ENCODE assay signal across 8 cellular contexts in genomic region chr11:6418958-6419611, GRCh38. TPM values are rescaled to one million over a fixed set of nuclear protein-coding genes. Genes with fewer than 3 reads are reported as not detected.
DNase-seq lines count a peak whose midpoint lies in the region; ATAC-seq, FAIRE-seq and TF ChIP-seq lines count a peak whose summit lies in the region.

TSS of gene APBB1 (minus strand) at chr11:6419094. CDS start at chr11:6411347, 7,747 bp downstream.

- no peak within 1 kb of the TSS for H3K27ac ChIP-seq in endothelial cell of umbilical vein (ENCODE audit: insufficient read depth, low read depth, low read length)

- POLR2A ChIA-PET in endothelial cell of umbilical vein (lab: Charles Lee): interaction anchor here (0.8 to 1.4 kb wide), 6 partner anchors 25 to 199 kb away, joined by 3 to 9 read pairs (median 4); partner anchors contain the start of genes SMPD1 and TRIM3

- DNase-seq in ELR (ENCODE audit: low read depth) (peak; percentile 69), NCI-H82 (lab: John Stamatoyannopoulos, UW) (peak; percentile 72), activated T-cell treated with anti-CD3 and anti-CD28 coated beads for 4 hours (peak; percentile 64), endothelial cell of umbilical vein (ENCODE audit: low read depth, low spot score) (peak; percentile 67), middle frontal gyrus (ENCODE audit: extremely low spot score, low spot score) (peak; percentile 56)
- DNase-seq in stimulated activated CD8-positive, alpha-beta memory T cell treated with anti-CD3 and anti-CD28 coated beads, Interleukin-15, amount 100 ng/mL, for 4 hours (ENCODE audit: low read depth in 2 of 2): peak; percentile 10 to 50

- peak within 1 kb of the TSS; percentile 66 for H3K9ac ChIP-seq in endothelial cell of umbilical vein (replicated peaks; ENCODE audit: extremely low read depth, insufficient read depth, low read length)

- H3K9me3 ChIP-seq in endothelial cell of umbilical vein (replicated peaks; ENCODE audit: control insufficient read depth, insufficient read depth, low read length): no peaks in the 10 kb centered on the region

- no peaks in the 10 kb centered on the region for H4K20me1 ChIP-seq in endothelial cell of umbilical vein (replicated peaks; ENCODE audit: control insufficient read depth, extremely low read depth, insufficient read depth, low read length)

- peak in 1 of 2 donors; percentile 18 for TF ChIP-seq CTCF in endothelial cell of umbilical vein (IDR thresholded peaks at IDR 0.05; ENCODE audit: extremely low read depth in 1 of 2, insufficient read depth in 1 of 2, low read depth in 1 of 2, low read length in 2 of 2)

- TF ChIP-seq POLR2A in endothelial cell of umbilical vein (IDR thresholded peaks at IDR 0.05; ENCODE audit: low read depth, low read length): peak; percentile 79

- peak; percentile 39 for ATAC-seq in HG02571 (IDR thresholded peaks at IDR 0.05; ENCODE audit: unreplicated experiment)
- ATAC-seq in GM21423 (IDR thresholded peaks at IDR 0.05; ENCODE audit: unreplicated experiment): no peak

- peak within 1 kb of the TSS; percentile 96 for H2AFZ ChIP-seq in endothelial cell of umbilical vein (ENCODE audit: low read depth, low read length)

- no peaks in the 10 kb centered on the region for H3K36me3 ChIP-seq in endothelial cell of umbilical vein (ENCODE audit: control insufficient read depth in 2 of 2, extremely low read depth in 1 of 2, insufficient read depth in 2 of 2, low read length in 2 of 2)

- no peaks in the 10 kb centered on the region for H3K79me2 ChIP-seq in endothelial cell of umbilical vein (ENCODE audit: control insufficient read depth, insufficient read depth, low read length)

- dilution Hi-C loops in endothelial cell of umbilical vein (cut with MboI; ENCODE audit: extremely low pct_ligation_motif_present, low sequenced_read_pairs): no loop called here

- peak; percentile 80 for FAIRE-seq in endothelial cell of umbilical vein (lab: Jason Lieb, UNC)

- peaks cover 10% of the 10 kb centered on the region for H3K4me1 ChIP-seq in endothelial cell of umbilical vein (ENCODE audit: control insufficient read depth, extremely low read depth, insufficient read depth, low read length)

- peak within 1 kb of the TSS; percentile 78 to 88 (median 86) for H3K4me3 ChIP-seq in endothelial cell of umbilical vein (replicated peaks in 1 of 3; ENCODE audit: insufficient read depth in 1 of 3, low read depth in 1 of 3, low read length in 3 of 3)

- no peaks in the 10 kb centered on the region for H3K9me1 ChIP-seq in endothelial cell of umbilical vein (replicated peaks; ENCODE audit: control insufficient read depth, extremely low read depth, insufficient read depth, low read length)

- H3K27me3 ChIP-seq in endothelial cell of umbilical vein (ENCODE audit: control insufficient read depth in 2 of 2, insufficient read depth in 2 of 2, low read length in 2 of 2): peaks cover 7 to 14% of the 10 kb centered on the region in 2 experiments

- intact Hi-C loops in endothelial cell of umbilical vein (cut with micrococcal nuclease): loop anchor here (1.0 to 2.0 kb wide), 3 partner anchors 29 to 62 kb away; partner anchors contain the start of genes ARFIP2, SMPD1 and TIMM10B

- peak within 1 kb of the TSS; percentile 97 for H3K4me2 ChIP-seq in endothelial cell of umbilical vein (ENCODE audit: insufficient read depth, low read length)

- BruUV-seq in endothelial cell of umbilical vein (replicated peaks; lab: Mats Ljungman, UMichigan): no TSS peak

- CTCF ChIA-PET in endothelial cell of umbilical vein (lab: Charles Lee): interaction anchor here (0.6 to 3.5 kb wide), 23 partner anchors 12 to 337 kb away, joined by 3 to 40 read pairs (median 4); partner anchors contain the start of genes ARFIP2, SMPD1 and TIMM10B

TF ChIP-seq in endothelial cell of umbilical vein, 7 proteins besides CTCF, POLR2A, EP300 and RAD21:
- peak; percentile 77 for TF ChIP-seq POLR2AphosphoS5 (IDR thresholded peaks at IDR 0.05; ENCODE audit: insufficient read depth, low read depth, low read length)
- no peak for TF ChIP-seq JUN (IDR thresholded peaks at IDR 0.05; ENCODE audit: borderline replicate concordance, insufficient read depth, insufficient read length, low read depth)
TF ChIP-seq in endothelial cell of umbilical vein: peak in this region for 1.

RNA-seq across cellular contexts. Expression of gene APBB1, which starts in this region (rescaled TPM):
- 44.3 and 48.0 TPM in 2 replicates for total RNA-seq in endothelial cell of umbilical vein
- 63.5 and 63.8 TPM in 2 replicates for polyA plus RNA-seq in endothelial cell of umbilical vein
- 49.8 and 54.0 TPM in 2 replicates for polyA plus RNA-seq in endothelial cell of umbilical vein (2011; cell fraction: cytosol; rRNA removed)
- 58.4 and 65.1 TPM in 2 replicates for polyA plus RNA-seq in endothelial cell of umbilical vein (2011; cell fraction: nucleus; rRNA removed)
- polyA plus RNA-seq in endothelial cell of umbilical vein (2012): 48.3 and 48.6 TPM in 2 replicates
- 51.7 and 55.7 TPM in 2 replicates for polyA minus RNA-seq in endothelial cell of umbilical vein
- not detected for polyA minus RNA-seq in endothelial cell of umbilical vein (2011; cell fraction: cytosol; rRNA and poly(A)+ RNA removed)
- 15.2 and 20.3 TPM in 2 replicates for polyA minus RNA-seq in endothelial cell of umbilical vein (2011; cell fraction: nucleus; rRNA and poly(A)+ RNA removed)
